Comparison of ENCODE assay signal across 1 cellular context in the genomic region with DNA sequence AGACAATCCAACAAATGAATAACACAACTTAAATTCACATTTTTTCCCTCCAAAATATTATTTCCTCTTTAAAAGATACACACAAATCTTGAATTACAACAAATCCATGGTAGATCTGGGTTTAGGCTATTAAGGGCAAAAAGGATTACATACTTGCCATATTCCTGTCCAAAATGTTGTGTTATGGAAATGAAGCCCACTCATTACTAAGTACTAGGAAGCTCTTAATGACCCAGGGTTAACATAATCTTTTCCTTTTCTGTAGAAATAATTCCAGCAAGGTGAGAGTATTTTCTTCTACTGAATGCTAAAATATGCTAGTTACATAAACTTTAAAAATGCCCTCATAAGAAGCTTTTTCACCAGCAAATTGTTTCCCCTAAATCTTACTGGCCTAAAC.
TF ChIP-seq lines count a peak whose summit lies in the region.

No MANE protein-coding gene starts in this region.

TF ChIP-seq in A549, 52 proteins besides CTCF, POLR2A, EP300 and RAD21 (continued from another document):
- TF ChIP-seq, protein P1, sequence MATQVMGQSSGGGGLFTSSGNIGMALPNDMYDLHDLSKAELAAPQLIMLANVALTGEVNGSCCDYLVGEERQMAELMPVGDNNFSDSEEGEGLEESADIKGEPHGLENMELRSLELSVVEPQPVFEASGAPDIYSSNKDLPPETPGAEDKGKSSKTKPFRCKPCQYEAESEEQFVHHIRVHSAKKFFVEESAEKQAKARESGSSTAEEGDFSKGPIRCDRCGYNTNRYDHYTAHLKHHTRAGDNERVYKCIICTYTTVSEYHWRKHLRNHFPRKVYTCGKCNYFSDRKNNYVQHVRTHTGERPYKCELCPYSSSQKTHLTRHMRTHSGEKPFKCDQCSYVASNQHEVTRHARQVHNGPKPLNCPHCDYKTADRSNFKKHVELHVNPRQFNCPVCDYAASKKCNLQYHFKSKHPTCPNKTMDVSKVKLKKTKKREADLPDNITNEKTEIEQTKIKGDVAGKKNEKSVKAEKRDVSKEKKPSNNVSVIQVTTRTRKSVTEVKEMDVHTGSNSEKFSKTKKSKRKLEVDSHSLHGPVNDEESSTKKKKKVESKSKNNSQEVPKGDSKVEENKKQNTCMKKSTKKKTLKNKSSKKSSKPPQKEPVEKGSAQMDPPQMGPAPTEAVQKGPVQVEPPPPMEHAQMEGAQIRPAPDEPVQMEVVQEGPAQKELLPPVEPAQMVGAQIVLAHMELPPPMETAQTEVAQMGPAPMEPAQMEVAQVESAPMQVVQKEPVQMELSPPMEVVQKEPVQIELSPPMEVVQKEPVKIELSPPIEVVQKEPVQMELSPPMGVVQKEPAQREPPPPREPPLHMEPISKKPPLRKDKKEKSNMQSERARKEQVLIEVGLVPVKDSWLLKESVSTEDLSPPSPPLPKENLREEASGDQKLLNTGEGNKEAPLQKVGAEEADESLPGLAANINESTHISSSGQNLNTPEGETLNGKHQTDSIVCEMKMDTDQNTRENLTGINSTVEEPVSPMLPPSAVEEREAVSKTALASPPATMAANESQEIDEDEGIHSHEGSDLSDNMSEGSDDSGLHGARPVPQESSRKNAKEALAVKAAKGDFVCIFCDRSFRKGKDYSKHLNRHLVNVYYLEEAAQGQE (IDR thresholded peaks at IDR 0.05) = no peak
- TF ChIP-seq CHD4 (IDR thresholded peaks at IDR 0.05; ENCODE audit: borderline replicate concordance) (no peak), SMC3 (IDR thresholded peaks at IDR 0.05) (no peak), BHLHE40 (IDR thresholded peaks at IDR 0.05; ENCODE audit: low read depth, low read length) (no peak), NFE2L2 (conservative IDR thresholded peaks at IDR 0.05; ENCODE audit: low read length) (no peak), ESRRA (IDR thresholded peaks at IDR 0.05; ENCODE audit: borderline replicate concordance, low read length) (no peak), CEBPB (IDR thresholded peaks at IDR 0.05) (no peak), ZNF302 (CRISPR knock-in tag; IDR thresholded peaks at IDR 0.05) (no peak), TP53 (CRISPR knock-in tag; IDR thresholded peaks at IDR 0.05) (no peak), MAFK (IDR thresholded peaks at IDR 0.05; ENCODE audit: partially characterized antibody) (no peak), CBX8 (IDR thresholded peaks at IDR 0.05) (no peak), JUNB (IDR thresholded peaks at IDR 0.05) (no peak), ZFP36 (IDR thresholded peaks at IDR 0.05; ENCODE audit: borderline replicate concordance, partially characterized antibody) (no peak), GATA3 (IDR thresholded peaks at IDR 0.05; ENCODE audit: borderline replicate concordance) (no peak), FOXS1 (CRISPR knock-in tag; IDR thresholded peaks at IDR 0.05) (no peak)
- TF ChIP-seq, protein P2, sequence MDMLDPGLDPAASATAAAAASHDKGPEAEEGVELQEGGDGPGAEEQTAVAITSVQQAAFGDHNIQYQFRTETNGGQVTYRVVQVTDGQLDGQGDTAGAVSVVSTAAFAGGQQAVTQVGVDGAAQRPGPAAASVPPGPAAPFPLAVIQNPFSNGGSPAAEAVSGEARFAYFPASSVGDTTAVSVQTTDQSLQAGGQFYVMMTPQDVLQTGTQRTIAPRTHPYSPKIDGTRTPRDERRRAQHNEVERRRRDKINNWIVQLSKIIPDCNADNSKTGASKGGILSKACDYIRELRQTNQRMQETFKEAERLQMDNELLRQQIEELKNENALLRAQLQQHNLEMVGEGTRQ (IDR thresholded peaks at IDR 0.05) = no peak
- TF ChIP-seq, protein P3, sequence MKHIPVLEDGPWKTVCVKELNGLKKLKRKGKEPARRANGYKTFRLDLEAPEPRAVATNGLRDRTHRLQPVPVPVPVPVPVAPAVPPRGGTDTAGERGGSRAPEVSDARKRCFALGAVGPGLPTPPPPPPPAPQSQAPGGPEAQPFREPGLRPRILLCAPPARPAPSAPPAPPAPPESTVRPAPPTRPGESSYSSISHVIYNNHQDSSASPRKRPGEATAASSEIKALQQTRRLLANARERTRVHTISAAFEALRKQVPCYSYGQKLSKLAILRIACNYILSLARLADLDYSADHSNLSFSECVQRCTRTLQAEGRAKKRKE (CRISPR knock-in tag; IDR thresholded peaks at IDR 0.05; ENCODE audit: low read depth) = no peak
TF ChIP-seq in A549: peak in this region for 0.
